In genomic region chr11:134656086-134656840, GRCh38 we compare ENCODE assay signal across 8 cellular contexts.
DNase-seq lines count a peak whose midpoint lies in the region; ATAC-seq and TF ChIP-seq lines count a peak whose summit lies in the region.
"Not testable (repeated sequence)": the region's sequence is repeated elsewhere in the genome, so short reads cannot be mapped to it uniquely, and the experiment has no call there.

No MANE protein-coding gene starts in this region.

- not testable (repeated sequence) for H3K27me3 ChIP-seq in CD8-positive, alpha-beta T cell (ENCODE audit: insufficient read depth, low read length); Panc1 (ENCODE audit: control insufficient read depth, insufficient read depth, low read length); endodermal cell (ENCODE audit: control insufficient read depth, insufficient read depth, low read length, poor library complexity, severe bottlenecking); lung (ENCODE audit: control insufficient read depth, insufficient read depth); neural progenitor cell

- not testable (repeated sequence) for H3K36me3 ChIP-seq in CD8-positive, alpha-beta T cell (ENCODE audit: insufficient read depth, low read length); Panc1 (ENCODE audit: control insufficient read depth, insufficient read depth, low read length); endodermal cell (ENCODE audit: control insufficient read depth, insufficient read depth, low read length); lung (ENCODE audit: control insufficient read depth in 2 of 2, insufficient read depth in 2 of 2, low read length in 2 of 2); neural progenitor cell

- POLR2A ChIA-PET in CD8-positive, alpha-beta T cell (lab: Charles Lee); Panc1 (lab: Charles Lee): not testable (repeated sequence)

- not testable (repeated sequence) for H3K79me2 ChIP-seq in neural progenitor cell (ENCODE audit: low read depth)

- CTCF ChIA-PET in CD8-positive, alpha-beta T cell (lab: Charles Lee); activated CD8-positive, alpha-beta memory T cell treated with anti-CD3 and anti-CD28 coated beads, Interleukin-2, amount 10 ng/mL, durations not matched to agents 7 days and 5 days (lab: Charles Lee): not testable (repeated sequence)
- CTCF ChIA-PET in Panc1 (lab: Charles Lee), result interaction anchor here (0.7 kb wide), 1 partner anchor 27 kb away, joined by 7 read pairs; no protein-coding TSS in a partner anchor

- TF ChIP-seq CTCF in CD8-positive, alpha-beta T cell (IDR thresholded peaks at IDR 0.05); Panc1 (IDR thresholded peaks at IDR 0.05); endodermal cell (conservative IDR thresholded peaks at IDR 0.05); lung (IDR thresholded peaks at IDR 0.05; ENCODE audit: control extremely low read depth, extremely low read depth); neural progenitor cell (IDR thresholded peaks at IDR 0.05): not testable (repeated sequence)

- not testable (repeated sequence) for H3K27ac ChIP-seq in CD8-positive, alpha-beta T cell (ENCODE audit: low read depth, low read length); Panc1 (ENCODE audit: low read length); lung (ENCODE audit: low read depth in 1 of 2, low read length in 1 of 2); neural progenitor cell
- H3K27ac ChIP-seq in angular gyrus (ENCODE audit: low read depth, low read length), result peak overlapping the region; percentile 37
- H3K27ac ChIP-seq in endodermal cell (ENCODE audit: low read depth, low read length), result peak overlapping the region; percentile 26
- H3K27ac ChIP-seq in temporal lobe (ENCODE audit: low read depth, low read length), result peak overlapping the region; percentile 13

- H3K4me1 ChIP-seq in CD8-positive, alpha-beta T cell (ENCODE audit: insufficient read depth, low read length), result peaks cover 28% of the 10 kb centered on the region
- not testable (repeated sequence) for H3K4me1 ChIP-seq in Panc1 (ENCODE audit: control insufficient read depth, insufficient read depth, low read length); endodermal cell (ENCODE audit: control insufficient read depth, insufficient read depth, low read length); lung (ENCODE audit: control insufficient read depth in 2 of 2, insufficient read depth in 2 of 2, low read length in 2 of 2); neural progenitor cell

- H3K9me3 Mint-ChIP-seq in CD8-positive, alpha-beta T cell; endodermal cell: not testable (repeated sequence)
- peaks cover 11% of the 10 kb centered on the region for H3K9me3 Mint-ChIP-seq in activated CD8-positive, alpha-beta memory T cell treated with anti-CD3 and anti-CD28 coated beads, Interleukin-2, amount 10 ng/mL, durations not matched to agents 7 days and 5 days (ENCODE audit: low read depth)
- peaks cover 14% of the 10 kb centered on the region for H3K9me3 Mint-ChIP-seq in neural progenitor cell

- intact Hi-C loops in CD8-positive, alpha-beta T cell (cut with DNase I, micrococcal nuclease); Panc1 (cut with micrococcal nuclease; ENCODE audit: unreplicated experiment): not testable (repeated sequence)

- peaks cover 21% of the 10 kb centered on the region for H3K27me3 Mint-ChIP-seq in CD8-positive, alpha-beta T cell (ENCODE audit: low read depth)
- H3K27me3 Mint-ChIP-seq in activated CD8-positive, alpha-beta memory T cell treated with anti-CD3 and anti-CD28 coated beads, Interleukin-2, amount 10 ng/mL, durations not matched to agents 7 days and 5 days, result peaks cover 10% of the 10 kb centered on the region
- not testable (repeated sequence) for H3K27me3 Mint-ChIP-seq in endodermal cell (ENCODE audit: insufficient read depth)
- peaks cover 20% of the 10 kb centered on the region for H3K27me3 Mint-ChIP-seq in neural progenitor cell (ENCODE audit: insufficient read depth, low read depth)

- H3K4me3 Mint-ChIP-seq in CD8-positive, alpha-beta T cell, result peak overlapping the region; percentile 18
- not testable (repeated sequence) for H3K4me3 Mint-ChIP-seq in activated CD8-positive, alpha-beta memory T cell treated with anti-CD3 and anti-CD28 coated beads, Interleukin-2, amount 10 ng/mL, durations not matched to agents 7 days and 5 days; endodermal cell
- H3K4me3 Mint-ChIP-seq in neural progenitor cell, result peak overlapping the region; percentile 31

- H3K9ac ChIP-seq in endodermal cell (ENCODE audit: extremely low read depth, low read length, poor library complexity, severe bottlenecking); neural progenitor cell: not testable (repeated sequence)

- peak in 3 of 7 experiments; percentile 26 to 49 (median 32) for DNase-seq in CD8-positive, alpha-beta T cell
- not testable (repeated sequence) for DNase-seq in Panc1 (ENCODE audit: low read depth, low spot score); neural progenitor cell (ENCODE audit: low spot score)
- DNase-seq in activated CD8-positive, alpha-beta memory T cell treated with anti-CD3 and anti-CD28 coated beads, Interleukin-2, amount 10 ng/mL, durations not matched to agents 7 days and 5 days, result peak; percentile 35
- DNase-seq in endodermal cell, result peak; percentile 39
- peak; percentile 22 for DNase-seq in lung (ENCODE audit: low spot score)

- 90 to 95% methylated on average over 9 to 24 of the region's 29 CpGs for WGBS in endodermal cell (ENCODE audit: insufficient coverage in 1 of 2, insufficient read length in 1 of 2), 2 experiments
- WGBS in lung, 2 donors, result 91 to 93% methylated on average over 25 to 29 of the region's 29 CpGs

- not testable (repeated sequence) for H2AFZ ChIP-seq in neural progenitor cell (replicated peaks)

- ATAC-seq in CD8-positive, alpha-beta T cell; activated CD8-positive, alpha-beta memory T cell treated with anti-CD3 and anti-CD28 coated beads, Interleukin-2, amount 10 ng/mL, durations not matched to agents 7 days and 5 days; lung (ENCODE audit: insufficient read depth, low FRiP score): not testable (repeated sequence)
- peak; percentile 40 for ATAC-seq in Panc1

- H3F3A ChIP-seq in neural progenitor cell (ENCODE audit: low read depth), result peaks cover 12% of the 10 kb centered on the region

- H3K27ac Mint-ChIP-seq in CD8-positive, alpha-beta T cell, result peak overlapping the region; percentile 82
- H3K27ac Mint-ChIP-seq in activated CD8-positive, alpha-beta memory T cell treated with anti-CD3 and anti-CD28 coated beads, Interleukin-2, amount 10 ng/mL, durations not matched to agents 7 days and 5 days, result not testable (repeated sequence)
- peak overlapping the region; percentile 12 for H3K27ac Mint-ChIP-seq in endodermal cell
- H3K27ac Mint-ChIP-seq in neural progenitor cell, result peak overlapping the region; percentile 38

- not testable (repeated sequence) for H4K20me1 ChIP-seq in neural progenitor cell (ENCODE audit: low read depth)

- not testable (repeated sequence) for H3K4me2 ChIP-seq in neural progenitor cell

- H3K4me1 Mint-ChIP-seq in CD8-positive, alpha-beta T cell (ENCODE audit: low read depth), result peaks cover 19% of the 10 kb centered on the region
- not testable (repeated sequence) for H3K4me1 Mint-ChIP-seq in activated CD8-positive, alpha-beta memory T cell treated with anti-CD3 and anti-CD28 coated beads, Interleukin-2, amount 10 ng/mL, durations not matched to agents 7 days and 5 days; endodermal cell
- peaks cover 23% of the 10 kb centered on the region for H3K4me1 Mint-ChIP-seq in neural progenitor cell

- not testable (repeated sequence) for H3K9me3 ChIP-seq in CD8-positive, alpha-beta T cell (ENCODE audit: low read length); Panc1 (ENCODE audit: control insufficient read depth, insufficient read depth, low read depth, low read length); endodermal cell (ENCODE audit: control insufficient read depth, low read length); lung (ENCODE audit: control insufficient read depth in 2 of 2, insufficient read depth in 1 of 2, low read length in 1 of 2); neural progenitor cell (ENCODE audit: low read depth)

- not testable (repeated sequence) for BruUV-seq in Panc1 (replicated peaks; lab: Mats Ljungman, UMichigan)

- not testable (repeated sequence) for H3K36me3 Mint-ChIP-seq in CD8-positive, alpha-beta T cell; activated CD8-positive, alpha-beta memory T cell treated with anti-CD3 and anti-CD28 coated beads, Interleukin-2, amount 10 ng/mL, durations not matched to agents 7 days and 5 days; endodermal cell (ENCODE audit: low read depth); neural progenitor cell

- in situ Hi-C loops in Panc1 (cut with HindIII; ENCODE audit: low pct_unique_long_range_greater_than_20kb, low sequenced_read_pairs), result not testable (repeated sequence)

- not testable (repeated sequence) for H3K4me3 ChIP-seq in CD8-positive, alpha-beta T cell (ENCODE audit: low read depth, low read length); endodermal cell (ENCODE audit: low read length); lung; neural progenitor cell
- peak overlapping the region in 1 of 2 experiments; percentile 16; a peak in 1 of 4 replicates for H3K4me3 ChIP-seq in Panc1 (ENCODE audit: low read depth in 2 of 2, low read length in 2 of 2)
